In the genomic region with DNA sequence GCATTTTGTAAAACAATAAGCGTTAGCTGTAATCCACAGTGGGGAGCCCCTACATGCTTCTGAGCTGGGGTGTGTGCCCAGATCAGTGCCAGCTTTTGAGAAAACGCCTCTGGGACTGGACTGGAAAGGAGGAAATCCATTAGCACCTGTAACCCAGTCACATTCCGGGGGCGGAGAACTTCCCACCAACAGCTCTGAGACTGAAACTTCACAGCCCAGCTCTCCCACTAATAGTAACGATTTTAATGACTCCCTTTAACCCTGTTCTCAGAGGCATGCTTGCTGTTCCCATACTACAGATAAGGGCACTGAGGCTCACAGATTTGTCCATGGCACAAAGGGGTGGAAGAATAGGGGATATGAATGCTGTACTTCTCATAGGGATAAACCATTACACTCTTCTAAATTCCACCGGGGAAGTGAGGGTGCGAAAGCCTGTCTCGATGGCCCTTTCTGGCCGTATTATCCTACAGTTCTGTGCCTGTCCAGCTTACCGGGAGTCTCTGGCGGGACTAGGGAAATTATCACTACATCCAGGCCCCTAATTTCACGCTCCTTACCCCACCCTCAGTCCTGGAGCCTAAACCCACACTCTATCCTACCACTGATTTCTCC, we compare ENCODE assay signal across 7 cellular contexts. TPM values are rescaled to one million over a fixed set of nuclear protein-coding genes. Genes with fewer than 3 reads are reported as not detected.
A peak's percentile ranks its signal among the peaks of the same experiment; 100 is the strongest.
DNase-seq lines count a peak whose midpoint lies in the region; ATAC-seq, FAIRE-seq and TF ChIP-seq lines count a peak whose summit lies in the region.
"Had no signal": no experiment of that assay in that cellular context is flagged by ENCODE, and none has a peak within 500 bp of the region (broad histone marks: within the 10 kb centered on the region; RNA-seq: fewer than 3 reads in every experiment).

No MANE protein-coding gene starts in this region.

- H3K4me1 ChIP-seq in colonic mucosa (peaks cover 12% of the 10 kb centered on the region), pancreas (peaks cover 4 to 10% (median 8%) of the 10 kb centered on the region in 3 donors)

- peak overlapping the region; percentile 89 to 98 for H3K9ac ChIP-seq in colonic mucosa (ENCODE audit: low read depth in 2 of 2, low read length in 2 of 2)

- H3K9me3 ChIP-seq in colonic mucosa, result no peaks in the 10 kb centered on the region
- H3K9me3 ChIP-seq in pancreas, result no peaks in the 10 kb centered on the region

- H3K4me3 ChIP-seq in colonic mucosa, result peak overlapping the region; percentile 78
- peak overlapping the region; percentile 44 to 77 (median 58) for H3K4me3 ChIP-seq in pancreas

- DNase-seq in NCI-H1105 treated with DMSO at 0.1 percent for 48 hours (lab: John Stamatoyannopoulos, UW), result peak; percentile 7
- no peak for DNase-seq in NCI-H1105 (lab: John Stamatoyannopoulos, UW)
- no peak for DNase-seq in colonic mucosa
- DNase-seq in pancreas, result peak in 1 of 6 donors; percentile 30
- DNase-seq in SHP77 (lab: John Stamatoyannopoulos, UW), result no peak
- DNase-seq in NCI-H446 (lab: John Stamatoyannopoulos, UW), result no peak

- H3K27me3 ChIP-seq in colonic mucosa, result no peaks in the 10 kb centered on the region
- no peaks in the 10 kb centered on the region for H3K27me3 ChIP-seq in pancreas

- peak overlapping the region; percentile 57 for H3K27ac ChIP-seq in colonic mucosa
- H3K27ac ChIP-seq in pancreas, result peak overlapping the region in 2 of 4 donors; percentile 9 to 57

- intact Hi-C loops in colonic mucosa (cut with DNase I), result no loop called here
- intact Hi-C loops in pancreas (cut with DNase I), result no loop called here

- 2% methylated on average over 12 of the region's 12 CpGs for WGBS in pancreas, 2 donors

- H3K36me3 ChIP-seq in colonic mucosa (no peaks in the 10 kb centered on the region), pancreas (no peaks in the 10 kb centered on the region)

- peak; percentile 5 to 26 (median 12) for ATAC-seq in pancreas

- TF ChIP-seq CTCF in colonic mucosa (IDR thresholded peaks at IDR 0.05) (no peak), pancreas (IDR thresholded peaks at IDR 0.05) (no peak)

- FAIRE-seq in pancreas (lab: Jason Lieb, UNC), result no peak

RNA-seq across cellular contexts. Expression of a gene that starts 0.8 kb away (rescaled TPM):
- total RNA-seq in colonic mucosa, result 10 to 100 TPM; 28.3 to 28.8 TPM
- total RNA-seq in pancreas, result 10 to 100 TPM in 4 of 6 donors, 1 to 10 TPM in 2; 6.7 to 11.3 (median 10.7) TPM
- polyA plus RNA-seq in pancreas, result 1 to 10 TPM; 8.3 to 8.7 TPM

RNA-seq across cellular contexts. Expression of a gene that starts 3.4 kb away (rescaled TPM):
- total RNA-seq in colonic mucosa (not detected), pancreas (not detected)
- not detected for polyA plus RNA-seq in pancreas
- total RNA-seq: pulmonary artery endothelial cell had no signal

RNA-seq across cellular contexts. Expression of a gene that starts 37.4 kb away (rescaled TPM):
- total RNA-seq in colonic mucosa (10 to 100 TPM; 10.7 to 11.2 TPM), pancreas (1 to 10 TPM; 3.4 to 6.3 (median 4.9) TPM)
- polyA plus RNA-seq in pancreas, result 1 to 10 TPM; 5.5 to 7.3 TPM

RNA-seq across cellular contexts. Expression of a gene that starts 38.1 kb away (rescaled TPM):
- total RNA-seq in colonic mucosa, result 100 to 1,000 TPM; 269 to 484 TPM
- 100 to 1,000 TPM in 5 of 6 donors, 10 to 100 TPM in 1; 77.6 to 141 (median 133) TPM for total RNA-seq in pancreas
- polyA plus RNA-seq in pancreas, result 100 to 1,000 TPM; 125 to 183 TPM

RNA-seq across cellular contexts. Expression of a gene that starts 39.2 kb away (rescaled TPM):
- total RNA-seq in colonic mucosa, result 10 to 100 TPM; 11.0 to 15.8 TPM
- 10 to 100 TPM; 18.7 to 38.2 (median 28.0) TPM for total RNA-seq in pancreas
- 10 to 100 TPM; 25.1 to 42.5 TPM for polyA plus RNA-seq in pancreas
